Comparison of ENCODE assay signal across 1 cellular context in genomic region chr15:70271422-70272088, GRCh38.
A peak's percentile ranks its signal among the peaks of the same experiment; 100 is the strongest.
TF ChIP-seq lines count a peak whose summit lies in the region.

No MANE protein-coding gene starts in this region.

TF ChIP-seq in HEK293, 187 proteins besides CTCF, POLR2A, EP300 and RAD21 (continued from another document):
- TF ChIP-seq GLIS2 (tag by site-specific recombination; IDR thresholded peaks at IDR 0.05) (0 out of 2 replicates have a peak, but pooled peaks have one; percentile 24), ZNF501 (tag by site-specific recombination; IDR thresholded peaks at IDR 0.05) (no peak), REST (tag by site-specific recombination; IDR thresholded peaks at IDR 0.05) (peak; percentile 28; the same call in 1 of the 2 replicates), ZBTB21 (tag by site-specific recombination; IDR thresholded peaks at IDR 0.05) (peak; percentile 71; the same call in 1 of the 2 replicates), HOXD13 (CRISPR knock-in tag; IDR thresholded peaks at IDR 0.05; ENCODE audit: borderline replicate concordance) (no peak), HOXA7 (CRISPR knock-in tag; IDR thresholded peaks at IDR 0.05; ENCODE audit: borderline replicate concordance) (no peak)
